ENCODE assay signal across 18 cellular contexts in genomic region chr13:89363144-89363543, GRCh38.
DNase-seq lines count a peak whose midpoint lies in the region; ATAC-seq and TF ChIP-seq lines count a peak whose summit lies in the region.
"Had no signal": no experiment of that assay in that cellular context is flagged by ENCODE, and none has a peak within 500 bp of the region (broad histone marks: within the 10 kb centered on the region; RNA-seq: fewer than 3 reads in every experiment).

No MANE protein-coding gene starts in this region.

- H3K4me1 ChIP-seq in ES-I3 (ENCODE audit: insufficient read depth, low read length) (peaks cover 5% of the 10 kb centered on the region; the same call in 1 of the 2 replicates), HEK293 (ENCODE audit: control insufficient read depth, insufficient read depth, low read length) (no peaks in the 10 kb centered on the region), endodermal cell (ENCODE audit: control insufficient read depth, insufficient read depth, low read length) (no peaks in the 10 kb centered on the region)
- H3K4me1 ChIP-seq: Caco-2, SJCRH30 had no signal

- H3K9me3 ChIP-seq in ES-I3 (ENCODE audit: control insufficient read depth, insufficient read depth, low read length) (0 out of 2 replicates have a peak, but pooled peaks cover 3% of the 10 kb centered on the region), HEK293 (ENCODE audit: control insufficient read depth, insufficient read depth, low read depth, low read length) (no peaks in the 10 kb centered on the region), endodermal cell (ENCODE audit: control insufficient read depth, low read length) (no peaks in the 10 kb centered on the region)
- H3K9me3 ChIP-seq: Caco-2, SJCRH30 had no signal

- H3K4me1 Mint-ChIP-seq in endodermal cell (no peaks in the 10 kb centered on the region), progenitor cell of endocrine pancreas (ENCODE audit: low read depth) (no peaks in the 10 kb centered on the region)
- H3K4me1 Mint-ChIP-seq: CD4-positive, CD25-positive, alpha-beta regulatory T cell had no signal

- 96% methylated on average over 35 of the region's 41 CpGs; no CpG with 5 or more reads in 1 of the 2 experiments for WGBS in endodermal cell (ENCODE audit: insufficient coverage in 1 of 2, insufficient read length in 1 of 2), 2 experiments

- H3K27ac ChIP-seq in HEK293 (ENCODE audit: extremely low read depth, low read depth, low read length) (no peak overlapping the region), endodermal cell (ENCODE audit: low read depth, low read length) (no peak overlapping the region)
- H3K27ac ChIP-seq: RWPE1, SJCRH30 had no signal

- no peaks in the 10 kb centered on the region for H3K27me3 ChIP-seq in endodermal cell (ENCODE audit: control insufficient read depth, insufficient read depth, low read length, poor library complexity, severe bottlenecking)
- H3K27me3 ChIP-seq: SJCRH30 had no signal

- no peaks in the 10 kb centered on the region for H3K36me3 Mint-ChIP-seq in endodermal cell (ENCODE audit: low read depth)
- H3K36me3 Mint-ChIP-seq in progenitor cell of endocrine pancreas (ENCODE audit: insufficient read depth), result no peaks in the 10 kb centered on the region
- H3K36me3 Mint-ChIP-seq: CD4-positive, CD25-positive, alpha-beta regulatory T cell had no signal

- H3K9me3 Mint-ChIP-seq in endodermal cell (no peaks in the 10 kb centered on the region), progenitor cell of endocrine pancreas (ENCODE audit: low read depth) (peaks cover 4% of the 10 kb centered on the region)

- CTCF ChIA-PET in HEK293 (lab: Yijun Ruan, JAX), result no interaction called here

- no peak overlapping the region for H3K4me3 ChIP-seq in HEK293 (ENCODE audit: low read depth, low read length)
- no peak overlapping the region for H3K4me3 ChIP-seq in endodermal cell (ENCODE audit: low read length)
- H3K4me3 ChIP-seq: GM12878, SJCRH30 had no signal

- ATAC-seq in GM21515 (IDR thresholded peaks at IDR 0.05; ENCODE audit: unreplicated experiment), result no peak
- ATAC-seq in GM18858 (IDR thresholded peaks at IDR 0.05; ENCODE audit: unreplicated experiment), result no peak
- ATAC-seq: GM12878, PC-3 had no signal

- no peak overlapping the region for H3K27ac Mint-ChIP-seq in endodermal cell
- no peak overlapping the region for H3K27ac Mint-ChIP-seq in progenitor cell of endocrine pancreas
- H3K27ac Mint-ChIP-seq: CD4-positive, CD25-positive, alpha-beta regulatory T cell had no signal

- peak; percentile 59 for DNase-seq in endodermal cell
- DNase-seq in progenitor cell of endocrine pancreas (ENCODE audit: low spot score, unreplicated experiment), result no peak
- no peak for DNase-seq in SK-N-DZ (ENCODE audit: low spot score)
- DNase-seq: Caco-2; CD4-positive, CD25-positive, alpha-beta regulatory T cell; NCI-H1105; NCI-H187 treated with DMSO at 0.1 percent for 48 hours; NCI-H2171; NCI-H446 treated with DMSO at 0.1 percent for 48 hours; NCI-H774; PC-3; SJCRH30 had no signal

- TF ChIP-seq CTCF in HEK293 (tag by site-specific recombination; IDR thresholded peaks at IDR 0.05), result no peak
- no peak for TF ChIP-seq CTCF in endodermal cell (conservative IDR thresholded peaks at IDR 0.05)
- no peak for TF ChIP-seq CTCF in progenitor cell of endocrine pancreas (IDR thresholded peaks at IDR 0.05; ENCODE audit: unreplicated experiment)

- H3K36me3 ChIP-seq in ES-I3 (ENCODE audit: insufficient read depth, low read length) (no peaks in the 10 kb centered on the region), HEK293 (ENCODE audit: control insufficient read depth in 2 of 2, insufficient read depth in 1 of 2, low read length in 2 of 2) (no peaks in the 10 kb centered on the region), endodermal cell (ENCODE audit: control insufficient read depth, insufficient read depth, low read length) (no peaks in the 10 kb centered on the region)
- H3K36me3 ChIP-seq: SJCRH30 had no signal

- H3K4me3 Mint-ChIP-seq in endodermal cell (peak overlapping the region; percentile 44), progenitor cell of endocrine pancreas (ENCODE audit: low read depth) (peak overlapping the region; percentile 35)
- H3K4me3 Mint-ChIP-seq: CD4-positive, CD25-positive, alpha-beta regulatory T cell had no signal

- peaks cover 10% of the 10 kb centered on the region for H3K27me3 Mint-ChIP-seq in endodermal cell (ENCODE audit: insufficient read depth)
- H3K27me3 Mint-ChIP-seq in progenitor cell of endocrine pancreas, result no peaks in the 10 kb centered on the region
- H3K27me3 Mint-ChIP-seq: CD4-positive, CD25-positive, alpha-beta regulatory T cell had no signal

- POLR2A ChIA-PET in HEK293 (lab: Yijun Ruan, JAX), result no interaction called here

- H3K9ac ChIP-seq in ES-I3 (ENCODE audit: low read depth, low read length) (peak overlapping the region; percentile 15; the same call in 1 of the 2 replicates), endodermal cell (ENCODE audit: extremely low read depth, low read length, poor library complexity, severe bottlenecking) (no peak overlapping the region)

TF ChIP-seq in HEK293, 187 proteins besides CTCF, POLR2A, EP300 and RAD21:
- TF ChIP-seq PRDM10 (tag by site-specific recombination; IDR thresholded peaks at IDR 0.05), result no peak
- TF ChIP-seq ZNF202 (tag by site-specific recombination; IDR thresholded peaks at IDR 0.05; ENCODE audit: borderline replicate concordance), result 0 out of 2 replicates have a peak, but pooled peaks have one; percentile 42
